ENCODE assay signal across 9 cellular contexts in the genomic region with DNA sequence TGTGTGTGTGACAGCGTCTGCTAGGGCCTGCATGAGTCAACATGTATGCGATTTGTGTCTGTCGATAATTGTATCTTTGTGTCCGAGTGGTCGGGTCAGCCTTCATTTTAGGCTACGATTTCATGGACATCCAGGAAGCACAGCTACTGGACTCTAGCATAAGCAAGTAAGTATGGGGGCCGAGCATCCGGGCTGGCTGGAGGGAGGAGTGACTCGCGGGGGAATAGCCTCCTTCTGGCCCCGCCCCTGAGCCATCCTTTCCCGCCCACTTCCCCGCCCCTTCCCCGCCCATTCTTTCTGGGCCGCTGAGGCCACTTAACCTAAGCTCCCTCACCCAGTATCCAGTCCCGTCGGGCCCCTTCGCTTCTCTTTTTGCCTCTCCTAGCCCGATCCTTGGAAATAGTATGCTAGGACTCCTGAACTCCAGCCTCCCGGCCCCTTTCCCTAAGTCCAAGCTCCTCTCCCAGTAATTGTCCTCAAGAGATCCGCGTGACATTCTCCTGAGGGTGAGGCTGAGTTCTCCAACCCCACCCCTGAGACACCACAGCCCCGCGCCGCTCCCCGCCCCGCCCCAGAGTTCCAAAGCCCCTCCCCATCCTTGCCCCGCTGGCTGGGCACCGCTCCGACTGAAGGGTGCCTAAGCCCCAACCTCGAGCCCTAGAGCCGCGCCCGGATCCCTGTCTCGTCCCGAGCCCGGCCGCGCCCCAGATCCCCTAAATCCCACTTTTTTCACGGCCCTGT. TPM values are rescaled to one million over a fixed set of nuclear protein-coding genes. Genes with fewer than 3 reads are reported as not detected.
DNase-seq lines count a peak whose midpoint lies in the region; ATAC-seq, FAIRE-seq and TF ChIP-seq lines count a peak whose summit lies in the region.
"Had no signal": no experiment of that assay in that cellular context is flagged by ENCODE, and none has a peak within 500 bp of the region (broad histone marks: within the 10 kb centered on the region; RNA-seq: fewer than 3 reads in every experiment).

No MANE protein-coding gene starts in this region.

- peak; percentile 25 for TF ChIP-seq POLR2A in HCT116 (IDR thresholded peaks at IDR 0.05; ENCODE audit: borderline replicate concordance, extremely low read depth, insufficient read depth, insufficient read length)

- H3K4me3 ChIP-seq in HCT116 (replicated peaks in 1 of 2; ENCODE audit: low read depth in 1 of 2, low read length in 2 of 2) (peak overlapping the region; percentile 67 to 69), skeletal muscle tissue (ENCODE audit: low read length in 3 of 3) (peak overlapping the region; percentile 64 to 80 (median 72))

- intact Hi-C loops in HCT116 (cut with micrococcal nuclease) = no loop called here

- H3K27ac ChIP-seq in HCT116 (ENCODE audit: low read depth, low read length) = peak overlapping the region; percentile 100
- H3K27ac ChIP-seq in VCaP = peak overlapping the region; percentile 86
- peak overlapping the region; percentile 91 for H3K27ac ChIP-seq in skeletal muscle tissue (ENCODE audit: low read depth, low read length)

- TF ChIP-seq CTCF in HCT116 (IDR thresholded peaks at IDR 0.05 in 2 of 3, conservative IDR thresholded peaks at IDR 0.05 in 1 of 3; ENCODE audit: borderline replicate concordance in 1 of 3, insufficient read depth in 1 of 3, low read depth in 2 of 3, low read length in 2 of 3) = no peak
- TF ChIP-seq CTCF in VCaP (conservative IDR thresholded peaks at IDR 0.05) = no peak
- no peak for TF ChIP-seq CTCF in D721Med (IDR thresholded peaks at IDR 0.05; ENCODE audit: insufficient read depth, missing control alignments)

- POLR2A ChIA-PET in HCT116 (lab: Charles Lee) = interaction anchor here (0.6 to 2.6 kb wide), 18 partner anchors 8 to 366 kb away, joined by 3 to 26 read pairs (median 4); a partner anchor contains a TSS

- no TSS peak for BruUV-seq in HCT116 (replicated peaks; lab: Mats Ljungman, UMichigan)

- peak overlapping the region; percentile 68 for H2AFZ ChIP-seq in HCT116 (ENCODE audit: low read depth, low read length, poor library complexity, severe bottlenecking)

- H3K9ac ChIP-seq in HCT116 (ENCODE audit: low read length) (peak overlapping the region; percentile 78), skeletal muscle tissue (ENCODE audit: low read depth in 1 of 3, low read length in 3 of 3) (peak overlapping the region; percentile 69 to 84 (median 69))

- H3K79me2 ChIP-seq in HCT116 (ENCODE audit: insufficient read depth, low read length) = peaks cover 3% of the 10 kb centered on the region; the same call in 1 of the 2 replicates

- no peaks in the 10 kb centered on the region for H4K20me1 ChIP-seq in HCT116 (ENCODE audit: insufficient read depth)

- no peaks in the 10 kb centered on the region for H3K9me3 ChIP-seq in HCT116 (ENCODE audit: control insufficient read depth in 1 of 2, insufficient read depth in 1 of 2, low read depth in 1 of 2, low read length in 2 of 2)
- H3K9me3 ChIP-seq in skeletal muscle tissue (ENCODE audit: control insufficient read depth in 3 of 3, low read length in 3 of 3) = no peaks in the 10 kb centered on the region

- RAD21 ChIA-PET in HCT116 (lab: Charles Lee; ENCODE audit: low non-redundant PET in 1 of 2, low total read pairs in 2 of 2, uncharacterized antibody in 2 of 2, unreplicated experiment in 2 of 2) = interaction anchor here in 1 of 2 experiments (0.6 kb wide), 1 partner anchor 58 kb away, joined by 7 read pairs; no protein-coding TSS in a partner anchor

- H3K4me2 ChIP-seq in HCT116 (ENCODE audit: low read length) = peak overlapping the region; percentile 95

- peaks cover 0 to 4% of the 10 kb centered on the region in 2 experiments; a peak in 1 of 4 replicates for H3K36me3 ChIP-seq in HCT116 (ENCODE audit: control insufficient read depth in 1 of 2, insufficient read depth in 2 of 2, low read length in 2 of 2)
- H3K36me3 ChIP-seq in skeletal muscle tissue (ENCODE audit: control insufficient read depth in 3 of 3, insufficient read depth in 3 of 3, low read length in 3 of 3) = peaks cover 20 to 33% (median 27%) of the 10 kb centered on the region in 3 donors

- peak; percentile 75 for ATAC-seq in HCT116

- H3K4me1 ChIP-seq in HCT116 (ENCODE audit: control insufficient read depth in 1 of 2, insufficient read depth in 2 of 2, low read length in 2 of 2) = peaks cover 12 to 32% of the 10 kb centered on the region in 2 experiments
- peaks cover 23 to 33% (median 26%) of the 10 kb centered on the region in 3 donors for H3K4me1 ChIP-seq in skeletal muscle tissue (ENCODE audit: control insufficient read depth in 3 of 3, insufficient read depth in 3 of 3, low read length in 3 of 3)

- FAIRE-seq in D721Med (lab: Jason Lieb, UNC) = no peak
- FAIRE-seq: islet of Langerhans had no signal

- CTCF ChIA-PET in HCT116 (lab: Charles Lee) = interaction anchor here (0.5 to 3.3 kb wide), 24 partner anchors 8 to 509 kb away, joined by 3 to 28 read pairs (median 4); a partner anchor contains a TSS

- DNase-seq in DMS 273 (lab: John Stamatoyannopoulos, UW; ENCODE audit: unreplicated experiment) (peak; percentile 94), HCT116 (ENCODE audit: low read depth, low spot score) (peak; percentile 73), NCI-H2171 (lab: John Stamatoyannopoulos, UW) (peak; percentile 64), T47D (ENCODE audit: low read depth in 1 of 2, low spot score in 1 of 2) (peak; percentile 67 to 89), iPS-NIHi7 (ENCODE audit: extremely low spot score) (peak; percentile 91), D721Med (ENCODE audit: insufficient read length, low spot score) (no peak)

- H3K27me3 ChIP-seq in HCT116 (ENCODE audit: insufficient read depth, low read length) (no peaks in the 10 kb centered on the region), skeletal muscle tissue (ENCODE audit: control insufficient read depth in 3 of 3, insufficient read depth in 3 of 3, low read length in 3 of 3) (no peaks in the 10 kb centered on the region)

- no peak for TF ChIP-seq RAD21 in HCT116 (IDR thresholded peaks at IDR 0.05; ENCODE audit: low read depth)

- H3K9me2 ChIP-seq in HCT116 (ENCODE audit: insufficient read depth) = no peaks in the 10 kb centered on the region

- in situ Hi-C loops in T47D (cut with HindIII; ENCODE audit: low pct_unique_long_range_greater_than_20kb, low sequenced_read_pairs) = no loop called here

TF ChIP-seq in HCT116, 20 proteins besides CTCF, POLR2A, EP300 and RAD21 (continues in another document):
- TF ChIP-seq SRF (IDR thresholded peaks at IDR 0.05; ENCODE audit: low read depth) (no peak), EZH2 (IDR thresholded peaks at IDR 0.05) (no peak), ZFX (IDR thresholded peaks at IDR 0.05) (no peak), ELF1 (IDR thresholded peaks at IDR 0.05; ENCODE audit: borderline replicate concordance, low read depth) (no peak), CEBPB (IDR thresholded peaks at IDR 0.05; ENCODE audit: low read depth) (no peak), POLR2AphosphoS5 (IDR thresholded peaks at IDR 0.05; ENCODE audit: low read depth, low read length) (peak; percentile 68)
- TF ChIP-seq, protein P1, sequence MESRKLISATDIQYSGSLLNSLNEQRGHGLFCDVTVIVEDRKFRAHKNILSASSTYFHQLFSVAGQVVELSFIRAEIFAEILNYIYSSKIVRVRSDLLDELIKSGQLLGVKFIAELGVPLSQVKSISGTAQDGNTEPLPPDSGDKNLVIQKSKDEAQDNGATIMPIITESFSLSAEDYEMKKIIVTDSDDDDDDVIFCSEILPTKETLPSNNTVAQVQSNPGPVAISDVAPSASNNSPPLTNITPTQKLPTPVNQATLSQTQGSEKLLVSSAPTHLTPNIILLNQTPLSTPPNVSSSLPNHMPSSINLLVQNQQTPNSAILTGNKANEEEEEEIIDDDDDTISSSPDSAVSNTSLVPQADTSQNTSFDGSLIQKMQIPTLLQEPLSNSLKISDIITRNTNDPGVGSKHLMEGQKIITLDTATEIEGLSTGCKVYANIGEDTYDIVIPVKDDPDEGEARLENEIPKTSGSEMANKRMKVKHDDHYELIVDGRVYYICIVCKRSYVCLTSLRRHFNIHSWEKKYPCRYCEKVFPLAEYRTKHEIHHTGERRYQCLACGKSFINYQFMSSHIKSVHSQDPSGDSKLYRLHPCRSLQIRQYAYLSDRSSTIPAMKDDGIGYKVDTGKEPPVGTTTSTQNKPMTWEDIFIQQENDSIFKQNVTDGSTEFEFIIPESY (IDR thresholded peaks at IDR 0.05; ENCODE audit: extremely low read depth, insufficient replicate concordance, low read length) = peak; percentile 14

RNA-seq across cellular contexts. Expression of a gene that starts 1.2 kb away (rescaled TPM):
- 30.2 TPM for total RNA-seq in HCT116 (2021; ENCODE audit: unreplicated experiment)
- 26.8 and 30.2 TPM in 2 replicates for polyA plus RNA-seq in HCT116 (2012)
- total RNA-seq in skeletal muscle tissue = 4.2 TPM

RNA-seq across cellular contexts. Expression of a gene that starts 9.1 kb away (rescaled TPM):
- total RNA-seq in HCT116 (2021; ENCODE audit: unreplicated experiment) = 1.2 TPM
- 0.39 and 0.64 TPM in 2 replicates for polyA plus RNA-seq in HCT116 (2012)
- total RNA-seq in skeletal muscle tissue = not detected

RNA-seq across cellular contexts. Expression of a gene that starts 17.6 kb away (rescaled TPM):
- total RNA-seq in HCT116 (2021; ENCODE audit: unreplicated experiment) (11.6 TPM), skeletal muscle tissue (not detected)
- 10.4 and 13.0 TPM in 2 replicates for polyA plus RNA-seq in HCT116 (2012)

RNA-seq across cellular contexts. Expression of a gene that starts 23.7 kb away (rescaled TPM):
- total RNA-seq in HCT116 (2021; ENCODE audit: unreplicated experiment) (75.9 TPM), skeletal muscle tissue (under 0.01 TPM)
- polyA plus RNA-seq in HCT116 (2012) = 85.9 and 88.7 TPM in 2 replicates

RNA-seq across cellular contexts. Expression of a gene that starts 26.9 kb away (rescaled TPM):
- 2.8 TPM for total RNA-seq in HCT116 (2021; ENCODE audit: unreplicated experiment)
- polyA plus RNA-seq in HCT116 (2012) = 3.5 and 5.4 TPM in 2 replicates
- total RNA-seq in skeletal muscle tissue = under 0.01 TPM

Comparison
In these comparisons a context has a peak if more than half of its experiments do, and no peak if none do; other contexts are left out.
1. RNA of a gene that starts 17.6 kb away (total RNA-seq): 11.6 TPM in HCT116 (single experiment); not detected in skeletal muscle tissue (single experiment); every median in the first group is over 10 times any median in the second.
2. Peak in every context shown above with its lines, with median percentiles within 50 percentile points of each other: H3K27ac ChIP-seq.